ENCODE assay signal across 1 cellular context in the genomic region with DNA sequence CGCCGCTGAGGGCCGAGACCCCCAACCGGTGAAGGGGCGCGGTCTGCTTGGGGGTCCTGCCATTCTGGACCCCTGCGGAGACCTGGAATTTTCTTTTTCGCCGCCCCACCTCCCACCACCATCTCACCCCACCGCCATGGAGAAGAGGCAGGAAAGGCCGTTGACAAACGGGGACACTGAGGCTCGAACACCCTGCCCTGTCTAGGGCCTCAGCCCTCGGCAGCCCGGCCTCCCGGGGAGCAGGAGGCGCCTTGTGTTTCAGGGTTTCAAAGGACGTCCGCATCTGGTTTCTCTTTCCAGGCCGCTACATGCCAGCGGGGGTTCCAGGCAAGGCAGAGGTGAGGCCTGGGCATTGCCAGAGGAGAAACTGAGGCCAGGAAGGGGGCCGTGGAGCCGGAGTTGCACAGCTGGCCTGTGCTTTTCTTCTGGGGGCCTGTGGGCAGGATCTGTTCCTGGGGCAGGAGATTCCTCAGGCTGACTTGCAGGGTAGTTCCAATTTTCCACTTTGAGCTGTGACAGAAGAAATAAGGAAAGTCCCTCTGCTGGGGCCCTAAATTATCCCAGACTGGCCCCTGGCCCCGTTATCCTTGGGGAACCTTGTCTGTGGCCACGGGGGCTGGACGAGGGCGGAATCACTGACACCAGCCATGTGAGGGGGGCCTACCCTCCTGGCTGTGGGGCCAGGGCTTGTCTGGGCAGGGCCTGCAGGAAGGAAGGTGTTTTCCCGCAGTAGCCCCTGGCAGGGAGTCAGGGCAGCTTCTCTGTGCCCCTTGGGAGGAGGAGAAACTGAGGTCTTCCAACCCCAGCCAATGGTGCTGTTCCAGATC.
TF ChIP-seq lines count a peak whose summit lies in the region.

No MANE protein-coding gene starts in this region.

TF ChIP-seq in A549, 52 proteins besides CTCF, POLR2A, EP300 and RAD21 (continued from another document):
- TF ChIP-seq SMC3 (IDR thresholded peaks at IDR 0.05) (no peak), ZFP36 (IDR thresholded peaks at IDR 0.05; ENCODE audit: borderline replicate concordance, partially characterized antibody) (no peak), HOXB5 (CRISPR knock-in tag; IDR thresholded peaks at IDR 0.05) (no peak), NR3C1 (IDR thresholded peaks at IDR 0.05) (no peak), HOXA7 (CRISPR knock-in tag; IDR thresholded peaks at IDR 0.05) (no peak), FOSB (CRISPR knock-in tag; IDR thresholded peaks at IDR 0.05) (no peak), RFX5 (IDR thresholded peaks at IDR 0.05) (no peak), HDAC2 (IDR thresholded peaks at IDR 0.05) (no peak), POLR2AphosphoS2 (conservative IDR thresholded peaks at IDR 0.05; ENCODE audit: low read length) (no peak), ESRRA (IDR thresholded peaks at IDR 0.05; ENCODE audit: borderline replicate concordance, low read length) (no peak), KDM5A (IDR thresholded peaks at IDR 0.05) (no peak)
- TF ChIP-seq, protein P1, sequence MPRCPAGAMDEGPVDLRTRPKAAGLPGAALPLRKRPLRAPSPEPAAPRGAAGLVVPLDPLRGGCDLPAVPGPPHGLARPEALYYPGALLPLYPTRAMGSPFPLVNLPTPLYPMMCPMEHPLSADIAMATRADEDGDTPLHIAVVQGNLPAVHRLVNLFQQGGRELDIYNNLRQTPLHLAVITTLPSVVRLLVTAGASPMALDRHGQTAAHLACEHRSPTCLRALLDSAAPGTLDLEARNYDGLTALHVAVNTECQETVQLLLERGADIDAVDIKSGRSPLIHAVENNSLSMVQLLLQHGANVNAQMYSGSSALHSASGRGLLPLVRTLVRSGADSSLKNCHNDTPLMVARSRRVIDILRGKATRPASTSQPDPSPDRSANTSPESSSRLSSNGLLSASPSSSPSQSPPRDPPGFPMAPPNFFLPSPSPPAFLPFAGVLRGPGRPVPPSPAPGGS (IDR thresholded peaks at IDR 0.05), result no peak
- TF ChIP-seq, protein P2, sequence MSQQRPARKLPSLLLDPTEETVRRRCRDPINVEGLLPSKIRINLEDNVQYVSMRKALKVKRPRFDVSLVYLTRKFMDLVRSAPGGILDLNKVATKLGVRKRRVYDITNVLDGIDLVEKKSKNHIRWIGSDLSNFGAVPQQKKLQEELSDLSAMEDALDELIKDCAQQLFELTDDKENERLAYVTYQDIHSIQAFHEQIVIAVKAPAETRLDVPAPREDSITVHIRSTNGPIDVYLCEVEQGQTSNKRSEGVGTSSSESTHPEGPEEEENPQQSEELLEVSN (IDR thresholded peaks at IDR 0.05; ENCODE audit: borderline replicate concordance, low read depth), result no peak
- TF ChIP-seq, protein P3, sequence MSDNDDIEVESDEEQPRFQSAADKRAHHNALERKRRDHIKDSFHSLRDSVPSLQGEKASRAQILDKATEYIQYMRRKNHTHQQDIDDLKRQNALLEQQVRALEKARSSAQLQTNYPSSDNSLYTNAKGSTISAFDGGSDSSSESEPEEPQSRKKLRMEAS (IDR thresholded peaks at IDR 0.05), result no peak
- TF ChIP-seq, protein P4, sequence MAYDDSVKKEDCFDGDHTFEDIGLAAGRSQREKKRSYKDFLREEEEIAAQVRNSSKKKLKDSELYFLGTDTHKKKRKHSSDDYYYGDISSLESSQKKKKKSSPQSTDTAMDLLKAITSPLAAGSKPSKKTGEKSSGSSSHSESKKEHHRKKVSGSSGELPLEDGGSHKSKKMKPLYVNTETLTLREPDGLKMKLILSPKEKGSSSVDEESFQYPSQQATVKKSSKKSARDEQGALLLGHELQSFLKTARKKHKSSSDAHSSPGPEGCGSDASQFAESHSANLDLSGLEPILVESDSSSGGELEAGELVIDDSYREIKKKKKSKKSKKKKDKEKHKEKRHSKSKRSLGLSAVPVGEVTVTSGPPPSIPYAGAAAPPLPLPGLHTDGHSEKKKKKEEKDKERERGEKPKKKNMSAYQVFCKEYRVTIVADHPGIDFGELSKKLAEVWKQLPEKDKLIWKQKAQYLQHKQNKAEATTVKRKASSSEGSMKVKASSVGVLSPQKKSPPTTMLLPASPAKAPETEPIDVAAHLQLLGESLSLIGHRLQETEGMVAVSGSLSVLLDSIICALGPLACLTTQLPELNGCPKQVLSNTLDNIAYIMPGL (CRISPR knock-in tag; IDR thresholded peaks at IDR 0.05; ENCODE audit: borderline replicate concordance), result no peak
